24 cellular contexts compared by ENCODE assay signal in genomic region chr2:100975521-100975785, GRCh38.
"Had no signal": no experiment of that assay in that cellular context is flagged by ENCODE, and none has a peak within 500 bp of the region (broad histone marks: within the 10 kb centered on the region; RNA-seq: fewer than 3 reads in every experiment).

No MANE protein-coding gene starts in this region.

- H3K4me3 ChIP-seq: colonic mucosa, esophagus squamous epithelium, gastrocnemius medialis, heart right ventricle, left lung, lower lobe of right lung, mucosa of descending colon had no signal

- H3K27ac ChIP-seq: colonic mucosa, epithelial cell of prostate, esophagus squamous epithelium, gastrocnemius medialis, heart right ventricle, left lung, lower lobe of right lung had no signal

- ATAC-seq: effector memory CD8-positive, alpha-beta T cell; esophagus mucosa; gastrocnemius medialis; left cardiac atrium; left lung; left ventricle myocardium superior; lower lobe of right lung; mucosa of descending colon had no signal

- H3K9me3 ChIP-seq: colonic mucosa, esophagus squamous epithelium, gastrocnemius medialis, heart right ventricle, left lung, lower lobe of right lung, mucosa of descending colon had no signal

- H3K36me3 ChIP-seq: colonic mucosa had no signal

- FAIRE-seq: endometrium, islet of Langerhans, keratinocyte had no signal

- DNase-seq: colonic mucosa; cortex of kidney; effector CD8-positive, alpha-beta T cell; effector memory CD8-positive, alpha-beta T cell; endodermal cell; erythroblast; esophagus squamous epithelium; foreskin fibroblast; foreskin melanocyte; gastrocnemius medialis; glutamatergic neuron; heart right ventricle; hippocampal formation; left cardiac atrium; left ventricle myocardium superior; lower lobe of right lung; mesenchymal stem cell; mucosa of descending colon had no signal

- H3K27me3 ChIP-seq: colonic mucosa, esophagus squamous epithelium, gastrocnemius medialis, heart right ventricle, left lung had no signal

- H3K4me1 ChIP-seq: colonic mucosa, esophagus squamous epithelium, gastrocnemius medialis, heart right ventricle, left lung, lower lobe of right lung had no signal
